ENCODE assay signal across 11 cellular contexts in genomic region chr5:172658869-172659513, GRCh38. TPM values are rescaled to one million over a fixed set of nuclear protein-coding genes. Genes with fewer than 3 reads are reported as not detected.
A peak's percentile ranks its signal among the peaks of the same experiment; 100 is the strongest.
DNase-seq lines count a peak whose midpoint lies in the region; ATAC-seq, FAIRE-seq and TF ChIP-seq lines count a peak whose summit lies in the region.
"Had no signal": no experiment of that assay in that cellular context is flagged by ENCODE, and none has a peak within 500 bp of the region (broad histone marks: within the 10 kb centered on the region; RNA-seq: fewer than 3 reads in every experiment).

No MANE protein-coding gene starts in this region.

- peaks cover 47 to 77% (median 72%) of the 10 kb centered on the region in 10 experiments for H3K4me1 ChIP-seq in BLaER1 treated with 17β-estradiol and CSF1 and Interleukin-3, amounts not matched to agents 10 nM and 100 nM
- H3K4me1 ChIP-seq in SJSA1 (replicated peaks) = peaks cover 22% of the 10 kb centered on the region
- peaks cover 13% of the 10 kb centered on the region for H3K4me1 ChIP-seq in osteoblast (ENCODE audit: insufficient read depth, low read length)

- H4K20me1 ChIP-seq in BLaER1 treated with 17β-estradiol and CSF1 and Interleukin-3, amounts not matched to agents 10 nM and 100 nM = peaks cover 0 to 47% (median 0%) of the 10 kb centered on the region in 11 experiments; a peak in 6 of 22 replicates
- no peaks in the 10 kb centered on the region for H4K20me1 ChIP-seq in osteoblast (ENCODE audit: insufficient read depth, low read length)

- no peaks in the 10 kb centered on the region for H3K27me3 Mint-ChIP-seq in natural killer cell (ENCODE audit: low read depth in 2 of 2)

- intact Hi-C loops in Right ventricle myocardium inferior (cut with DNase I) = no loop called here
- intact Hi-C loops in natural killer cell (cut with micrococcal nuclease) = no loop called here

- peaks cover 3% of the 10 kb centered on the region in 2 donors for H3K9me3 Mint-ChIP-seq in natural killer cell

- peak overlapping the region in 10 of 11 experiments; percentile 46 to 88 (median 82); a peak in 19 of 22 replicates for H3K27ac ChIP-seq in BLaER1 treated with 17β-estradiol and CSF1 and Interleukin-3, amounts not matched to agents 10 nM and 100 nM
- H3K27ac ChIP-seq in SJSA1 = peak overlapping the region; percentile 84; the same call in 1 of the 2 replicates
- H3K27ac ChIP-seq in osteoblast (ENCODE audit: low read depth, low read length) = peak overlapping the region; percentile 76

- peak overlapping the region in 7 of 10 experiments; percentile 19 to 56 (median 39); a peak in 11 of 20 replicates for H3K4me3 ChIP-seq in BLaER1 treated with 17β-estradiol and CSF1 and Interleukin-3, amounts not matched to agents 10 nM and 100 nM
- no peak overlapping the region for H3K4me3 ChIP-seq in SJSA1
- H3K4me3 ChIP-seq in osteoblast (ENCODE audit: insufficient read depth, low read length) = no peak overlapping the region

- no peaks in the 10 kb centered on the region for H3K27me3 ChIP-seq in BLaER1 treated with 17β-estradiol and CSF1 and Interleukin-3, amounts not matched to agents 10 nM and 100 nM
- H3K27me3 ChIP-seq in SJSA1 (replicated peaks) = no peaks in the 10 kb centered on the region
- no peaks in the 10 kb centered on the region for H3K27me3 ChIP-seq in osteoblast (ENCODE audit: insufficient read depth, low read length)

- H3K27ac Mint-ChIP-seq in natural killer cell = no peak overlapping the region
- H3K27ac Mint-ChIP-seq: activated naive CD4-positive, alpha-beta T cell treated with anti-CD3 and anti-CD28 coated beads, Interleukin-2, amount 10 ng/mL, durations not matched to agents 7 days and 5 days; T-helper 2 cell treated with Interferon-gamma antibody and Interleukin-4, amounts not matched to agents 5 μg/mL and 100 μg/mL, for 36 hours had no signal

- H2AFZ ChIP-seq in osteoblast (ENCODE audit: low read length) = peak overlapping the region; percentile 93

- no peak overlapping the region for H3K4me3 Mint-ChIP-seq in natural killer cell
- H3K4me3 Mint-ChIP-seq: activated naive CD4-positive, alpha-beta T cell treated with anti-CD3 and anti-CD28 coated beads, Interleukin-2, amount 10 ng/mL, durations not matched to agents 7 days and 5 days; T-helper 2 cell treated with Interferon-gamma antibody and Interleukin-4, amounts not matched to agents 5 μg/mL and 100 μg/mL, for 36 hours had no signal

- peak; percentile 75 for ATAC-seq in Right ventricle myocardium inferior
- ATAC-seq in natural killer cell = no peak

- peak overlapping the region in 10 of 11 experiments; percentile 7 to 77 (median 75); a peak in 19 of 22 replicates for H3K9ac ChIP-seq in BLaER1 treated with 17β-estradiol and CSF1 and Interleukin-3, amounts not matched to agents 10 nM and 100 nM

- H3K79me2 ChIP-seq in osteoblast (ENCODE audit: insufficient read depth, low read length) = no peaks in the 10 kb centered on the region

- DNase-seq in SJSA1 (ENCODE audit: low read depth in 1 of 2, low spot score in 2 of 2) (no peak), Right ventricle myocardium inferior (ENCODE audit: missing footprints) (peak; percentile 83), osteoblast (ENCODE audit: insufficient read length, low spot score, missing footprints) (peak; percentile 35), NCI-H2227 (lab: John Stamatoyannopoulos, UW; ENCODE audit: unreplicated experiment) (no peak), natural killer cell (no peak), amygdala (lab: John Stamatoyannopoulos, UW) (no peak), D721Med (ENCODE audit: insufficient read length, low spot score) (no peak)
- DNase-seq: activated naive CD4-positive, alpha-beta T cell treated with anti-CD3 and anti-CD28 coated beads, Interleukin-2, amount 10 ng/mL, durations not matched to agents 7 days and 5 days; NCI-H1436 treated with DMSO at 0.1 percent for 48 hours had no signal

- H3K4me1 Mint-ChIP-seq in natural killer cell = no peaks in the 10 kb centered on the region
- H3K4me1 Mint-ChIP-seq: activated naive CD4-positive, alpha-beta T cell treated with anti-CD3 and anti-CD28 coated beads, Interleukin-2, amount 10 ng/mL, durations not matched to agents 7 days and 5 days had no signal

- no peak for FAIRE-seq in D721Med (lab: Jason Lieb, UNC)

- peak overlapping the region; percentile 79 to 98 (median 93) for H3K4me2 ChIP-seq in BLaER1 treated with 17β-estradiol and CSF1 and Interleukin-3, amounts not matched to agents 10 nM and 100 nM
- H3K4me2 ChIP-seq in osteoblast (ENCODE audit: insufficient read depth, low read length) = no peak overlapping the region

- peaks cover 22 to 31% (median 29%) of the 10 kb centered on the region in 11 experiments for H3K9me3 ChIP-seq in BLaER1 treated with 17β-estradiol and CSF1 and Interleukin-3, amounts not matched to agents 10 nM and 100 nM (replicated peaks in 1 of 11)
- H3K9me3 ChIP-seq in SJSA1 (replicated peaks) (peaks cover 5% of the 10 kb centered on the region; the same call in 1 of the 2 replicates), osteoblast (ENCODE audit: low read depth, low read length) (peaks cover 6% of the 10 kb centered on the region)

- no peaks in the 10 kb centered on the region for H3K36me3 Mint-ChIP-seq in natural killer cell
- H3K36me3 Mint-ChIP-seq: activated naive CD4-positive, alpha-beta T cell treated with anti-CD3 and anti-CD28 coated beads, Interleukin-2, amount 10 ng/mL, durations not matched to agents 7 days and 5 days had no signal

- TF ChIP-seq CTCF in osteoblast (IDR thresholded peaks at IDR 0.05; ENCODE audit: extremely low read depth, low read depth, low read length) (no peak), natural killer cell (IDR thresholded peaks at IDR 0.05) (no peak), D721Med (IDR thresholded peaks at IDR 0.05; ENCODE audit: insufficient read depth, missing control alignments) (no peak)

- H3K36me3 ChIP-seq in BLaER1 treated with 17β-estradiol and CSF1 and Interleukin-3, amounts not matched to agents 10 nM and 100 nM = peaks cover 6 to 57% (median 31%) of the 10 kb centered on the region in 11 experiments; a peak in 21 of 22 replicates
- peaks cover 15% of the 10 kb centered on the region; the same call in 1 of the 2 replicates for H3K36me3 ChIP-seq in SJSA1
- H3K36me3 ChIP-seq in osteoblast (ENCODE audit: insufficient read depth, low read length) = no peaks in the 10 kb centered on the region

RNA-seq across cellular contexts. Expression of gene NEURL1B, which starts 17.9 kb away (rescaled TPM):
- 7.4 and 15.4 TPM in 2 replicates for total RNA-seq in SJSA1 (2014; rRNA removed; shearing (Covaris generic))
- total RNA-seq in Right ventricle myocardium inferior = 37.1 TPM
- total RNA-seq in osteoblast = 0.29 and 0.36 TPM in 2 replicates
- total RNA-seq in natural killer cell = under 1 TPM; 0.28 to 0.54 (median 0.45) TPM

Comparison
In these comparisons a context has a peak if more than half of its experiments do, and no peak if none do; other contexts are left out.
1. H3K4me3 ChIP-seq: peak in BLaER1 treated with 17β-estradiol and CSF1 and Interleukin-3, amounts not matched to agents 10 nM and 100 nM (7 of 10); none in SJSA1 (single experiment) and osteoblast (single experiment).
2. DNase-seq: peak in Right ventricle myocardium inferior (single experiment) and osteoblast (single experiment); none in SJSA1 (0 of 2), NCI-H2227 (single experiment), natural killer cell (single experiment), amygdala (0 of 56) and D721Med (single experiment).
3. Peak in every context shown above with its lines, with median percentiles within 50 percentile points of each other: H3K27ac ChIP-seq.